17 cellular contexts compared by ENCODE assay signal in the genomic region with DNA sequence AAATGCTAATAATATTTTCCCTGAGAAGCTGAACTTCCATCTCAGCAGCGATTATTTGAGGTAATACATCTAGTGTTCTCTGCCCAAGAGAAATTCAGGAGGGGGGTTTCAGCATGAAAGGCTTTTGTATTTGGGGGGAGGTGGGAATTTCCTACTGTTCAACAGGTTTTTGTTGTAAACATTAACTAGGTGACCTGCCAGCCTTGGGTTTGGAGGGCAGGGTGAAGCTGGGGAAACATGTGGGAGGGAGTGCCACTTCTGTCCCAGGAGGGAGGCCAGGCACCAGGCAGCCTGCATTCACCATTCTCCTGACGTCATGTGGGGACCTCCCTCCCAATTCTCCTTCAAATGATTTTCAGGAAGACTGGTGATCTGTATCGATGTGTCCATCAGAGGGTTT. TPM values are rescaled to one million over a fixed set of nuclear protein-coding genes. Genes with fewer than 3 reads are reported as not detected.
"Had no signal": no experiment of that assay in that cellular context is flagged by ENCODE, and none has a peak within 500 bp of the region (broad histone marks: within the 10 kb centered on the region; RNA-seq: fewer than 3 reads in every experiment).

No MANE protein-coding gene starts in this region.

- FAIRE-seq: keratinocyte had no signal

- DNase-seq: activated CD4-positive, alpha-beta memory T cell treated with anti-CD3 and anti-CD28 coated beads for 36 hours; activated CD4-positive, alpha-beta T cell treated with anti-CD3 and anti-CD28 coated beads for 36 hours; activated T-cell treated with anti-CD3 and anti-CD28 coated beads for 4 hours; amygdala; dermis blood vessel endothelial cell; effector memory CD8-positive, alpha-beta T cell; foreskin fibroblast; glutamatergic neuron; natural killer cell; stimulated activated CD4-positive, alpha-beta T cell treated with anti-CD3 and anti-CD28 coated beads, Interleukin-15, amount 100 ng/mL, for 24 hours; stimulated activated CD4-positive, alpha-beta T cell treated with anti-CD3 and anti-CD28 coated beads, Interleukin-4, amount 100 ng/mL, for 1 hour; SW 1271; T-helper 2 cell; upper lobe of right lung had no signal

- H3K27ac ChIP-seq: thoracic aorta, upper lobe of right lung had no signal

- H3K27me3 ChIP-seq: upper lobe of right lung had no signal

- ATAC-seq: activated CD4-positive, alpha-beta T cell treated with anti-CD3 and anti-CD28 coated beads for 36 hours; effector memory CD8-positive, alpha-beta T cell; natural killer cell; upper lobe of right lung had no signal

- H3K9me3 ChIP-seq: thoracic aorta, upper lobe of right lung had no signal

- H3K36me3 ChIP-seq: thoracic aorta, upper lobe of right lung had no signal

- H3K4me1 ChIP-seq: upper lobe of right lung had no signal

- H3K4me3 ChIP-seq: thoracic aorta, upper lobe of right lung had no signal

RNA-seq across cellular contexts. Expression of a gene that starts 37.7 kb away (rescaled TPM):
- total RNA-seq: mesenteric fat pad, natural killer cell had no signal
